In genomic region chr10:11805792-11806191, GRCh38 we compare ENCODE assay signal across 18 cellular contexts. TPM values are rescaled to one million over a fixed set of nuclear protein-coding genes. Genes with fewer than 3 reads are reported as not detected.
A peak's percentile ranks its signal among the peaks of the same experiment; 100 is the strongest.
DNase-seq lines count a peak whose midpoint lies in the region; ATAC-seq and TF ChIP-seq lines count a peak whose summit lies in the region.
"Had no signal": no experiment of that assay in that cellular context is flagged by ENCODE, and none has a peak within 500 bp of the region (broad histone marks: within the 10 kb centered on the region; RNA-seq: fewer than 3 reads in every experiment).

No MANE protein-coding gene starts in this region.

- no peaks in the 10 kb centered on the region for H3K36me3 ChIP-seq in GM23338 (ENCODE audit: insufficient read depth)
- H3K36me3 ChIP-seq in left lung, result no peaks in the 10 kb centered on the region
- H3K36me3 ChIP-seq: BE2C, BLaER1 had no signal

- TF ChIP-seq CTCF in GM23338 (conservative IDR thresholded peaks at IDR 0.05; ENCODE audit: low read depth in 2 of 2) (no peak), left lung (IDR thresholded peaks at IDR 0.05) (no peak), nephron progenitor cell (IDR thresholded peaks at IDR 0.05) (no peak)

- H3K9me3 Mint-ChIP-seq in GM23338 (peaks cover 9% of the 10 kb centered on the region; the same call in 1 of the 3 replicates), nephron progenitor cell (no peaks in the 10 kb centered on the region)
- H3K9me3 Mint-ChIP-seq: CD4-positive, CD25-positive, alpha-beta regulatory T cell; CD8-positive, alpha-beta memory T cell had no signal

- H3K27ac ChIP-seq in GM23338 (ENCODE audit: low read depth) (no peak overlapping the region), left lung (no peak overlapping the region)
- H3K27ac ChIP-seq: BLaER1 had no signal

- H3K9me3 ChIP-seq in left lung, result no peaks in the 10 kb centered on the region
- H3K9me3 ChIP-seq: BE2C had no signal

- H3K4me3 ChIP-seq in GM23338 (no peak overlapping the region), left lung (no peak overlapping the region)
- H3K4me3 ChIP-seq: BLaER1 had no signal

- H4K20me1 ChIP-seq in GM23338 (replicated peaks; ENCODE audit: insufficient read depth), result no peaks in the 10 kb centered on the region
- H4K20me1 ChIP-seq: BLaER1 had no signal

- H3K4me1 ChIP-seq in GM23338 (ENCODE audit: insufficient read depth) (no peaks in the 10 kb centered on the region; the same call in 1 of the 2 replicates), left lung (no peaks in the 10 kb centered on the region)
- H3K4me1 ChIP-seq: BE2C, BLaER1 had no signal

- intact Hi-C loops in left lung (cut with DNase I), result no loop called here

- no peak for DNase-seq in GM23338 (ENCODE audit: low spot score)
- no peak for DNase-seq in left lung
- no peak for DNase-seq in nephron progenitor cell
- no peak for DNase-seq in D341Med (ENCODE audit: low spot score)
- DNase-seq in cerebellar nuclear complex (lab: John Stamatoyannopoulos, UW), result no peak
- DNase-seq: 8988T; ACHN; BE2C; C1 segment of cervical spinal cord; CD4-positive, alpha-beta memory T cell; CD4-positive, CD25-positive, alpha-beta regulatory T cell; CD8-positive, alpha-beta memory T cell; COR-L47; DMS79 treated with DMSO at 0.1 percent for 48 hours; GF-D8 had no signal

- H3K4me2 ChIP-seq in GM23338, result no peak overlapping the region
- H3K4me2 ChIP-seq: BLaER1 had no signal

- H3K4me1 Mint-ChIP-seq in GM23338, result peaks cover 6% of the 10 kb centered on the region
- peaks cover 34% of the 10 kb centered on the region for H3K4me1 Mint-ChIP-seq in nephron progenitor cell
- H3K4me1 Mint-ChIP-seq: CD14-positive monocyte; CD4-positive, alpha-beta memory T cell; CD4-positive, CD25-positive, alpha-beta regulatory T cell; CD8-positive, alpha-beta memory T cell had no signal

- H3K27ac Mint-ChIP-seq in GM23338 (no peak overlapping the region), nephron progenitor cell (peak overlapping the region; percentile 11)
- H3K27ac Mint-ChIP-seq: CD14-positive monocyte; CD4-positive, CD25-positive, alpha-beta regulatory T cell; CD8-positive, alpha-beta memory T cell had no signal

- H2AFZ ChIP-seq in GM23338, result 0 out of 2 replicates have a peak overlapping the region, but pooled peaks have one; percentile 81

- H3K4me3 Mint-ChIP-seq in GM23338 (no peak overlapping the region), nephron progenitor cell (no peak overlapping the region)
- H3K4me3 Mint-ChIP-seq: CD4-positive, alpha-beta memory T cell; CD4-positive, CD25-positive, alpha-beta regulatory T cell; CD8-positive, alpha-beta memory T cell had no signal

- H3K27me3 ChIP-seq in GM23338 (ENCODE audit: insufficient read depth) (no peaks in the 10 kb centered on the region), left lung (no peaks in the 10 kb centered on the region)
- H3K27me3 ChIP-seq: BE2C, BLaER1 had no signal

- H3K27me3 Mint-ChIP-seq in GM23338 (ENCODE audit: insufficient read depth, low read depth, poor library complexity) (peaks cover 3% of the 10 kb centered on the region), nephron progenitor cell (ENCODE audit: low read depth, poor library complexity) (peaks cover 11% of the 10 kb centered on the region)

- no peaks in the 10 kb centered on the region for H3K36me3 Mint-ChIP-seq in GM23338 (ENCODE audit: low read depth)
- H3K36me3 Mint-ChIP-seq in nephron progenitor cell (ENCODE audit: low read depth), result no peaks in the 10 kb centered on the region
- H3K36me3 Mint-ChIP-seq: CD14-positive monocyte; CD4-positive, alpha-beta memory T cell; CD4-positive, CD25-positive, alpha-beta regulatory T cell; CD8-positive, alpha-beta memory T cell had no signal

- H3K79me2 ChIP-seq in GM23338 (replicated peaks; ENCODE audit: insufficient read depth), result no peaks in the 10 kb centered on the region

- no peaks in the 10 kb centered on the region for H3K9me2 ChIP-seq in GM23338 (ENCODE audit: insufficient read depth)

- no peak for ATAC-seq in GM23338
- ATAC-seq in left lung, result peak; percentile 76
- ATAC-seq in esophagus mucosa, result no peak

- no peaks in the 10 kb centered on the region for H3F3A ChIP-seq in GM23338 (replicated peaks; ENCODE audit: low read depth)

TF ChIP-seq in GM23338, 12 proteins besides CTCF, POLR2A, EP300 and RAD21 (continues in another document):
- TF ChIP-seq CREB1 (CRISPR knock-in tag; IDR thresholded peaks at IDR 0.05; ENCODE audit: low read depth), result no peak
- TF ChIP-seq POLR2AphosphoS5 (IDR thresholded peaks at IDR 0.05; ENCODE audit: low read depth), result no peak
- TF ChIP-seq JUNB (IDR thresholded peaks at IDR 0.05; ENCODE audit: unreplicated experiment), result no peak
- TF ChIP-seq, protein P1, sequence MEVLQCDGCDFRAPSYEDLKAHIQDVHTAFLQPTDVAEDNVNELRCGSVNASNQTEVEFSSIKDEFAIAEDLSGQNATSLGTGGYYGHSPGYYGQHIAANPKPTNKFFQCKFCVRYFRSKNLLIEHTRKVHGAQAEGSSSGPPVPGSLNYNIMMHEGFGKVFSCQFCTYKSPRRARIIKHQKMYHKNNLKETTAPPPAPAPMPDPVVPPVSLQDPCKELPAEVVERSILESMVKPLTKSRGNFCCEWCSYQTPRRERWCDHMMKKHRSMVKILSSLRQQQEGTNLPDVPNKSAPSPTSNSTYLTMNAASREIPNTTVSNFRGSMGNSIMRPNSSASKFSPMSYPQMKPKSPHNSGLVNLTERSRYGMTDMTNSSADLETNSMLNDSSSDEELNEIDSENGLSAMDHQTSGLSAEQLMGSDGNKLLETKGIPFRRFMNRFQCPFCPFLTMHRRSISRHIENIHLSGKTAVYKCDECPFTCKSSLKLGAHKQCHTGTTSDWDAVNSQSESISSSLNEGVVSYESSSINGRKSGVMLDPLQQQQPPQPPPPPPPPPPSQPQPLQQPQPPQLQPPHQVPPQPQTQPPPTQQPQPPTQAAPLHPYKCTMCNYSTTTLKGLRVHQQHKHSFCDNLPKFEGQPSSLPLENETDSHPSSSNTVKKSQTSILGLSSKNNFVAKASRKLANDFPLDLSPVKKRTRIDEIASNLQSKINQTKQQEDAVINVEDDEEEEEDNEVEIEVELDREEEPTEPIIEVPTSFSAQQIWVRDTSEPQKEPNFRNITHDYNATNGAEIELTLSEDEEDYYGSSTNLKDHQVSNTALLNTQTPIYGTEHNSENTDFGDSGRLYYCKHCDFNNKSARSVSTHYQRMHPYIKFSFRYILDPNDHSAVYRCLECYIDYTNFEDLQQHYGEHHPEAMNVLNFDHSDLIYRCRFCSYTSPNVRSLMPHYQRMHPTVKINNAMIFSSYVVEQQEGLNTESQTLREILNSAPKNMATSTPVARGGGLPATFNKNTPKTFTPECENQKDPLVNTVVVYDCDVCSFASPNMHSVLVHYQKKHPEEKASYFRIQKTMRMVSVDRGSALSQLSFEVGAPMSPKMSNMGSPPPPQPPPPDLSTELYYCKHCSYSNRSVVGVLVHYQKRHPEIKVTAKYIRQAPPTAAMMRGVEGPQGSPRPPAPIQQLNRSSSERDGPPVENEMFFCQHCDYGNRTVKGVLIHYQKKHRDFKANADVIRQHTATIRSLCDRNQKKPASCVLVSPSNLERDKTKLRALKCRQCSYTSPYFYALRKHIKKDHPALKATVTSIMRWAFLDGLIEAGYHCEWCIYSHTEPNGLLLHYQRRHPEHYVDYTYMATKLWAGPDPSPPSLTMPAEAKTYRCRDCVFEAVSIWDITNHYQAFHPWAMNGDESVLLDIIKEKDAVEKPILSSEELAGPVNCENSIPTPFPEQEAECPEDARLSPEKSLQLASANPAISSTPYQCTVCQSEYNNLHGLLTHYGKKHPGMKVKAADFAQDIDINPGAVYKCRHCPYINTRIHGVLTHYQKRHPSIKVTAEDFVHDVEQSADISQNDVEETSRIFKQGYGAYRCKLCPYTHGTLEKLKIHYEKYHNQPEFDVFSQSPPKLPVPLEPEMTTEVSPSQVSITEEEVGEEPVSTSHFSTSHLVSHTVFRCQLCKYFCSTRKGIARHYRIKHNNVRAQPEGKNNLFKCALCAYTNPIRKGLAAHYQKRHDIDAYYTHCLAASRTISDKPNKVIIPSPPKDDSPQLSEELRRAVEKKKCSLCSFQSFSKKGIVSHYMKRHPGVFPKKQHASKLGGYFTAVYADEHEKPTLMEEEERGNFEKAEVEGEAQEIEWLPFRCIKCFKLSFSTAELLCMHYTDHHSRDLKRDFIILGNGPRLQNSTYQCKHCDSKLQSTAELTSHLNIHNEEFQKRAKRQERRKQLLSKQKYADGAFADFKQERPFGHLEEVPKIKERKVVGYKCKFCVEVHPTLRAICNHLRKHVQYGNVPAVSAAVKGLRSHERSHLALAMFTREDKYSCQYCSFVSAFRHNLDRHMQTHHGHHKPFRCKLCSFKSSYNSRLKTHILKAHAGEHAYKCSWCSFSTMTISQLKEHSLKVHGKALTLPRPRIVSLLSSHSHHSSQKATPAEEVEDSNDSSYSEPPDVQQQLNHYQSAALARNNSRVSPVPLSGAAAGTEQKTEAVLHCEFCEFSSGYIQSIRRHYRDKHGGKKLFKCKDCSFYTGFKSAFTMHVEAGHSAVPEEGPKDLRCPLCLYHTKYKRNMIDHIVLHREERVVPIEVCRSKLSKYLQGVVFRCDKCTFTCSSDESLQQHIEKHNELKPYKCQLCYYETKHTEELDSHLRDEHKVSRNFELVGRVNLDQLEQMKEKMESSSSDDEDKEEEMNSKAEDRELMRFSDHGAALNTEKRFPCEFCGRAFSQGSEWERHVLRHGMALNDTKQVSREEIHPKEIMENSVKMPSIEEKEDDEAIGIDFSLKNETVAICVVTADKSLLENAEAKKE (CRISPR knock-in tag; IDR thresholded peaks at IDR 0.05), result no peak
- TF ChIP-seq ETS1 (IDR thresholded peaks at IDR 0.05), result no peak

RNA-seq across cellular contexts. Expression of gene PROSER2, which starts 17.4 kb away (rescaled TPM):
- 5.6 and 10.8 TPM in 2 replicates for total RNA-seq in GM23338 (2014; rRNA removed; shearing (Covaris generic))
- polyA plus RNA-seq in GM23338 (2016; fragmentation: Nextera tagmentation; extraction: Ambion mirVana), result 3.7 and 4.2 TPM in 2 replicates
- total RNA-seq in left lung, result 10 to 100 TPM; 12.8 to 14.8 TPM
- total RNA-seq in esophagus mucosa, result 10.1 TPM
